In the genomic region with DNA sequence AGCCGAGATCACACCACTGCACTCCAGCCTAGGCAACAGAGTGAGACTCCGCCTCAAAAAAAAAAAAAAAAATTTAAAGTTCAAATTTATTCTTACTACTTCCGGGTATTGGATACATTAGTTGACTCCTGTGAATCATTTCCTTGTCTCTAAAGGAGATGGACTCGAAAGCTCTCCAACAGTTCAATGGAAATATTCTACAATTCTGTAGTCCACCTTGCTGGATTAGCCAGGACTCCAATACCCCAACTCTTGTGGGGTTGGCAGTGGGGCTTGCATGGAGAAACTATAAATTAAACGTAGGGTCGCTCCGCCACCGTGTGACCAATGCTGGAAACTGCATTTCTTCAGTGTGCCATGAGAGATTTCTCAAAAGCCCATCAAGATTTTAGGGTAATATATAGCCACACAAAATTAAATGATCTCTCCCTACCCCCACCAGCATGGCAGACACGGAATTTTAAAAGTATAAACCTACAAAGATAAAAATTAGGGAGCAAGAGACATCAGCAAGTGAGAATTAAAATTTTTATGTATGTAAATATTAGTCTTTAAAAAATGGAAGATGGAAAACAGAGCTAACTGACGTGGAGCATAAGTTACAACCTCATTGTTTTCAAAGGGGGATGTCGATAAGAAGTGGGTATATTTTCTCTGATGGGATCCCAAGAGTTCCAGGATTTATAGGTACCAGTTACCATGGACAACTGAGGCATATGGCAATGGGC, we compare ENCODE assay signal across 8 cellular contexts. TPM values are rescaled to one million over a fixed set of nuclear protein-coding genes. Genes with fewer than 3 reads are reported as not detected.
DNase-seq lines count a peak whose midpoint lies in the region; ATAC-seq, FAIRE-seq and TF ChIP-seq lines count a peak whose summit lies in the region.

No MANE protein-coding gene starts in this region.

- H3K36me3 ChIP-seq in Panc1 (ENCODE audit: control insufficient read depth, insufficient read depth, low read length) (no peaks in the 10 kb centered on the region), testis (ENCODE audit: low read depth, missing control alignments) (no peaks in the 10 kb centered on the region)

- POLR2A ChIA-PET in Panc1 (lab: Charles Lee), result interaction anchor here (0.7 kb wide), 1 partner anchor 268 kb away, joined by 10 read pairs; no protein-coding TSS in a partner anchor

- DNase-seq in COR-L47 (lab: John Stamatoyannopoulos, UW) (peak; percentile 62), HTR-8/SVneo (ENCODE audit: insufficient read length, low spot score) (peak; percentile 74), Panc1 (ENCODE audit: low read depth, low spot score) (peak; percentile 51), foreskin keratinocyte (peak in 1 of 2 donors; percentile 32), nucleus accumbens (lab: John Stamatoyannopoulos, UW) (peak in 46 of 56 donors; percentile 6 to 83 (median 34)), testis (peak; percentile 71)
- peak; percentile 26 to 27 for DNase-seq in activated T-helper 1 cell treated with anti-CD3 and anti-CD28 coated beads, Interleukin-2, amount 50 U/mL, for 16 hours (ENCODE audit: low read depth in 1 of 2, low spot score in 1 of 2)

- intact Hi-C loops in Panc1 (cut with micrococcal nuclease; ENCODE audit: unreplicated experiment), result loop anchor here (1.0 to 5.0 kb wide), 3 partner anchors 58 to 293 kb away; no protein-coding TSS in a partner anchor
- intact Hi-C loops in testis (cut with DNase I; ENCODE audit: low total_unique reads), result loop anchor here (10.0 kb wide), 1 partner anchor 150 kb away; no protein-coding TSS in a partner anchor

- in situ Hi-C loops in Panc1 (cut with HindIII; ENCODE audit: low pct_unique_long_range_greater_than_20kb, low sequenced_read_pairs), result no loop called here

- no TSS peak for BruUV-seq in Panc1 (replicated peaks; lab: Mats Ljungman, UMichigan)

- ATAC-seq in Panc1, result peak; percentile 71
- ATAC-seq in foreskin keratinocyte, result peak; percentile 41
- ATAC-seq in GM19328 (IDR thresholded peaks at IDR 0.05; ENCODE audit: unreplicated experiment), result no peak

- H3K4me1 ChIP-seq in Panc1 (ENCODE audit: control insufficient read depth, insufficient read depth, low read length), result peaks cover 15% of the 10 kb centered on the region
- H3K4me1 ChIP-seq in foreskin keratinocyte, result peaks cover 3% of the 10 kb centered on the region
- H3K4me1 ChIP-seq in testis, result no peaks in the 10 kb centered on the region

- FAIRE-seq in HTR-8/SVneo (lab: Jason Lieb, UNC), result no peak

- WGBS in testis, 2 donors, result 42 to 54% methylated on average over 11 of the region's 11 CpGs

- H3K27me3 ChIP-seq in Panc1 (ENCODE audit: control insufficient read depth, insufficient read depth, low read length) (no peaks in the 10 kb centered on the region), foreskin keratinocyte (no peaks in the 10 kb centered on the region), testis (no peaks in the 10 kb centered on the region)

- H3K4me3 ChIP-seq in Panc1 (ENCODE audit: low read depth in 2 of 2, low read length in 2 of 2), result no peak overlapping the region
- H3K4me3 ChIP-seq in testis, result no peak overlapping the region

- TF ChIP-seq CTCF in Panc1 (IDR thresholded peaks at IDR 0.05) (peak; percentile 89), foreskin keratinocyte (conservative IDR thresholded peaks at IDR 0.05) (peak; percentile 81), testis (IDR thresholded peaks at IDR 0.05) (peak; percentile 54 to 75 (median 64))

- no peak for TF ChIP-seq POLR2A in testis (IDR thresholded peaks at IDR 0.05)

- CTCF ChIA-PET in Panc1 (lab: Charles Lee), result interaction anchor here (0.7 to 1.4 kb wide), 2 partner anchors 194 to 328 kb away, joined by 6 to 7 read pairs; no protein-coding TSS in a partner anchor

- H3K9me3 ChIP-seq in Panc1 (ENCODE audit: control insufficient read depth, insufficient read depth, low read depth, low read length) (no peaks in the 10 kb centered on the region), testis (no peaks in the 10 kb centered on the region)

- H3K27ac ChIP-seq in Panc1 (ENCODE audit: low read length) (no peak overlapping the region), foreskin keratinocyte (no peak overlapping the region), testis (no peak overlapping the region)

RNA-seq across cellular contexts. Expression of a gene that starts 27.8 kb away (rescaled TPM):
- total RNA-seq in Panc1 (2021; ENCODE audit: unreplicated experiment) (12.4 TPM), foreskin keratinocyte (0.21 and 0.27 TPM in 2 replicates), testis (1 to 10 TPM; 5.4 to 6.8 TPM)
- 13.8 TPM for polyA plus RNA-seq in Panc1 (2012; ENCODE audit: insufficient read length)
- polyA plus RNA-seq in foreskin keratinocyte (0.11 and 0.25 TPM in 2 replicates), testis (ENCODE audit: insufficient read depth, low read depth, low replicate concordance) (4.6 TPM)
